Comparison of ENCODE assay signal across 1 cellular context in the genomic region with DNA sequence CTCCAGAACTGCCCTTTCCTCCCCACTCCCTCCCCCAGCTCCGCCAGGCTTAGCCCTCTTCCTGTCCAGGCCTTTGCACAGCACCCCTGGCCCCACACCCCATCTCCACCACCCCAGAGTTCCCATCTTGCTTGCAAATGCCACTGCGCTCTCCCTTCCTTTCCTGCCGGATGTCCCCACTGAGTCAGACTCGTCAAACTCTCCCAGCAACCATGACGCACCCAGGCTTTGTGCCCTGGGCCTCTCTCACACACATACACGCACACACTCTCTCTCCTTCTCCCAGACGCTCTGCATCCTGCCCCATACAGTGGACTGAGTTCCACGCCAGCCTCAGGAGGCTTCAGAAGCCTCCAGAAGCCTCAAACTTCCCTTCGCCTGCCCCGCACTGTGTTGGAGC.
TF ChIP-seq lines count a peak whose summit lies in the region.

No MANE protein-coding gene starts in this region.

TF ChIP-seq in SK-N-SH, 30 proteins besides CTCF, POLR2A, EP300 and RAD21 (continued from another document):
- TF ChIP-seq SMC3 (IDR thresholded peaks at IDR 0.05; ENCODE audit: low read depth, low read length), result no peak
- TF ChIP-seq, protein P1, sequence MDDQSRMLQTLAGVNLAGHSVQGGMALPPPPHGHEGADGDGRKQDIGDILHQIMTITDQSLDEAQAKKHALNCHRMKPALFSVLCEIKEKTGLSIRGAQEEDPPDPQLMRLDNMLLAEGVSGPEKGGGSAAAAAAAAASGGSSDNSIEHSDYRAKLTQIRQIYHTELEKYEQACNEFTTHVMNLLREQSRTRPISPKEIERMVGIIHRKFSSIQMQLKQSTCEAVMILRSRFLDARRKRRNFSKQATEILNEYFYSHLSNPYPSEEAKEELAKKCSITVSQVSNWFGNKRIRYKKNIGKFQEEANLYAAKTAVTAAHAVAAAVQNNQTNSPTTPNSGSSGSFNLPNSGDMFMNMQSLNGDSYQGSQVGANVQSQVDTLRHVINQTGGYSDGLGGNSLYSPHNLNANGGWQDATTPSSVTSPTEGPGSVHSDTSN (IDR thresholded peaks at IDR 0.05), result peak; percentile 56; the same call in 1 of the 2 replicates
- TF ChIP-seq TAF1 (IDR thresholded peaks at IDR 0.05; ENCODE audit: borderline replicate concordance, low read depth, low read length), result peak; percentile 69
- TF ChIP-seq, protein P2, sequence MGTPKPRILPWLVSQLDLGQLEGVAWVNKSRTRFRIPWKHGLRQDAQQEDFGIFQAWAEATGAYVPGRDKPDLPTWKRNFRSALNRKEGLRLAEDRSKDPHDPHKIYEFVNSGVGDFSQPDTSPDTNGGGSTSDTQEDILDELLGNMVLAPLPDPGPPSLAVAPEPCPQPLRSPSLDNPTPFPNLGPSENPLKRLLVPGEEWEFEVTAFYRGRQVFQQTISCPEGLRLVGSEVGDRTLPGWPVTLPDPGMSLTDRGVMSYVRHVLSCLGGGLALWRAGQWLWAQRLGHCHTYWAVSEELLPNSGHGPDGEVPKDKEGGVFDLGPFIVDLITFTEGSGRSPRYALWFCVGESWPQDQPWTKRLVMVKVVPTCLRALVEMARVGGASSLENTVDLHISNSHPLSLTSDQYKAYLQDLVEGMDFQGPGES (IDR thresholded peaks at IDR 0.05; ENCODE audit: low read depth, low read length), result no peak
- TF ChIP-seq TCF12 (IDR thresholded peaks at IDR 0.05), result peak; percentile 64
- TF ChIP-seq, protein P3, sequence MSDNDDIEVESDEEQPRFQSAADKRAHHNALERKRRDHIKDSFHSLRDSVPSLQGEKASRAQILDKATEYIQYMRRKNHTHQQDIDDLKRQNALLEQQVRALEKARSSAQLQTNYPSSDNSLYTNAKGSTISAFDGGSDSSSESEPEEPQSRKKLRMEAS (IDR thresholded peaks at IDR 0.05; ENCODE audit: low read depth), result peak; percentile 84
- peak; percentile 97 for TF ChIP-seq RFX5 (IDR thresholded peaks at IDR 0.05; ENCODE audit: low read length)
- TF ChIP-seq RCOR1 (IDR thresholded peaks at IDR 0.05; ENCODE audit: low read length), result no peak
- no peak for TF ChIP-seq YY1 (IDR thresholded peaks at IDR 0.05; ENCODE audit: low read depth)
- TF ChIP-seq FOSL2 (IDR thresholded peaks at IDR 0.05; ENCODE audit: borderline replicate concordance, low read depth), result peak; percentile 88; the same call in 1 of the 2 replicates
